In the genomic region with DNA sequence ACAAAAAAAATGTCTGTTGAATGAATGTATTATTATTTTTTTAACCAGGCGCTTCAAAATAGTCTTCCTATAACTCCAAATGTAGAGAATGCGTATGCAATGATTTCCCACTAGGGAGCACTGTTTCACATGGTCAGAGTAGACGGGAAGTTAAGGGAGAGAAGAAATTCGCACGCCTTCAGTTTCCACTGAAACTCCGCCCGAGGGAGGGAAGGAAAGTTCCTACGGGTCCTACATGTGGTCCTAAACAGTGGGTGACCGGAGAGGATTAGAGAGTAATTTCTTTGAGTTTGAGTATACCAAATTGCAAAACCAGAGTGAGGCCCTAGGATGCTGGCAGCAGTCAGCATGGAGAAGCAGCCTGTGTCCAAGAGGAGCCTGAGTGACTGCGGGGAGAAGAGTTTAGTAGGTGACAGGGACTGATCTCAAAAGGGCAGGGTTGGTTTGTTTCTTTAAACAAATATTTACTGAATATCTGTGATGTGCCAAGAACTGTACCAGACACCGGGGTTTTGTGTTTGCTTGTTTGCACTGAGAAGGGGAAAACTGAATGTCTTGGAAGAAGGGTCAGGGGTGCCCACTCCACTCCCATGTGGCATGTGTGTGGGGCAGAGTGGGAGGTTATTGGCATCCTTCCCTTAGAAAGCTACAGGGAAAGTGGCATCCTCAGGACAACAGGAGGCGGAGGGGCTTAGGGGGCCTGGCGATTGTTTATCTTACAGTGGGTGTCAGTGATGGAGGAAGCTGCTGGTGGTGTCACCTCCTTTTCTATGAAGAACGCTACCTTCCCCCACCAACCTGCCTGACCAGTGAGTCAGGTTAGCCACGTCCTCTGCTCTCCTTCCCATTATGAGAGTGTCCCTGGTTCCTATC, we compare ENCODE assay signal across 2 cellular contexts.
TF ChIP-seq lines count a peak whose summit lies in the region.

No MANE protein-coding gene starts in this region.

TF ChIP-seq in A549, 52 proteins besides CTCF, POLR2A, EP300 and RAD21:
- TF ChIP-seq MAX (IDR thresholded peaks at IDR 0.05) (peak; percentile 19; the same call in 1 of the 2 replicates), E2F6 (IDR thresholded peaks at IDR 0.05; ENCODE audit: borderline replicate concordance, low read depth) (peak; percentile 22; the same call in 1 of the 2 replicates), HOXA7 (CRISPR knock-in tag; IDR thresholded peaks at IDR 0.05) (no peak)
- TF ChIP-seq, protein P1, sequence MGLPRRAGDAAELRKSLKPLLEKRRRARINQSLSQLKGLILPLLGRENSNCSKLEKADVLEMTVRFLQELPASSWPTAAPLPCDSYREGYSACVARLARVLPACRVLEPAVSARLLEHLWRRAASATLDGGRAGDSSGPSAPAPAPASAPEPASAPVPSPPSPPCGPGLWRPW (IDR thresholded peaks at IDR 0.05): no peak

TF ChIP-seq in GM12878, 131 proteins besides CTCF, POLR2A, EP300 and RAD21 (continues in another document):
- TF ChIP-seq CEBPB (IDR thresholded peaks at IDR 0.05; ENCODE audit: borderline replicate concordance in 1 of 2, low read depth in 2 of 2, low read length in 2 of 2): no peak
- TF ChIP-seq EZH2 (IDR thresholded peaks at IDR 0.05; ENCODE audit: borderline replicate concordance, control insufficient read depth, low read depth, low read length): no peak
- TF ChIP-seq, protein P2, sequence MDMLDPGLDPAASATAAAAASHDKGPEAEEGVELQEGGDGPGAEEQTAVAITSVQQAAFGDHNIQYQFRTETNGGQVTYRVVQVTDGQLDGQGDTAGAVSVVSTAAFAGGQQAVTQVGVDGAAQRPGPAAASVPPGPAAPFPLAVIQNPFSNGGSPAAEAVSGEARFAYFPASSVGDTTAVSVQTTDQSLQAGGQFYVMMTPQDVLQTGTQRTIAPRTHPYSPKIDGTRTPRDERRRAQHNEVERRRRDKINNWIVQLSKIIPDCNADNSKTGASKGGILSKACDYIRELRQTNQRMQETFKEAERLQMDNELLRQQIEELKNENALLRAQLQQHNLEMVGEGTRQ (IDR thresholded peaks at IDR 0.05; ENCODE audit: borderline replicate concordance, low read depth, low read length): no peak
- TF ChIP-seq SP1 (IDR thresholded peaks at IDR 0.05; ENCODE audit: low read depth, low read length): no peak
- no peak for TF ChIP-seq IRF4 (IDR thresholded peaks at IDR 0.05; ENCODE audit: low read depth, low read length)
- TF ChIP-seq, protein P3, sequence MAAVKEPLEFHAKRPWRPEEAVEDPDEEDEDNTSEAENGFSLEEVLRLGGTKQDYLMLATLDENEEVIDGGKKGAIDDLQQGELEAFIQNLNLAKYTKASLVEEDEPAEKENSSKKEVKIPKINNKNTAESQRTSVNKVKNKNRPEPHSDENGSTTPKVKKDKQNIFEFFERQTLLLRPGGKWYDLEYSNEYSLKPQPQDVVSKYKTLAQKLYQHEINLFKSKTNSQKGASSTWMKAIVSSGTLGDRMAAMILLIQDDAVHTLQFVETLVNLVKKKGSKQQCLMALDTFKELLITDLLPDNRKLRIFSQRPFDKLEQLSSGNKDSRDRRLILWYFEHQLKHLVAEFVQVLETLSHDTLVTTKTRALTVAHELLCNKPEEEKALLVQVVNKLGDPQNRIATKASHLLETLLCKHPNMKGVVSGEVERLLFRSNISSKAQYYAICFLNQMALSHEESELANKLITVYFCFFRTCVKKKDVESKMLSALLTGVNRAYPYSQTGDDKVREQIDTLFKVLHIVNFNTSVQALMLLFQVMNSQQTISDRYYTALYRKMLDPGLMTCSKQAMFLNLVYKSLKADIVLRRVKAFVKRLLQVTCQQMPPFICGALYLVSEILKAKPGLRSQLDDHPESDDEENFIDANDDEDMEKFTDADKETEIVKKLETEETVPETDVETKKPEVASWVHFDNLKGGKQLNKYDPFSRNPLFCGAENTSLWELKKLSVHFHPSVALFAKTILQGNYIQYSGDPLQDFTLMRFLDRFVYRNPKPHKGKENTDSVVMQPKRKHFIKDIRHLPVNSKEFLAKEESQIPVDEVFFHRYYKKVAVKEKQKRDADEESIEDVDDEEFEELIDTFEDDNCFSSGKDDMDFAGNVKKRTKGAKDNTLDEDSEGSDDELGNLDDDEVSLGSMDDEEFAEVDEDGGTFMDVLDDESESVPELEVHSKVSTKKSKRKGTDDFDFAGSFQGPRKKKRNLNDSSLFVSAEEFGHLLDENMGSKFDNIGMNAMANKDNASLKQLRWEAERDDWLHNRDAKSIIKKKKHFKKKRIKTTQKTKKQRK (IDR thresholded peaks at IDR 0.05; ENCODE audit: low read depth, low read length): no peak
- TF ChIP-seq CREB1 (IDR thresholded peaks at IDR 0.05; ENCODE audit: low read depth): no peak
- no peak for TF ChIP-seq ETV6 (conservative IDR thresholded peaks at IDR 0.05 in 1 of 2, IDR thresholded peaks at IDR 0.05 in 1 of 2; ENCODE audit: borderline replicate concordance in 1 of 2, low read depth in 1 of 2)
- no peak for TF ChIP-seq KDM1A (IDR thresholded peaks at IDR 0.05; ENCODE audit: borderline replicate concordance)
- TF ChIP-seq CHD2 (IDR thresholded peaks at IDR 0.05; ENCODE audit: borderline replicate concordance, low read depth, low read length): no peak
- TF ChIP-seq POLR2AphosphoS5 (IDR thresholded peaks at IDR 0.05; ENCODE audit: low read length): no peak
- no peak for TF ChIP-seq HDGF (IDR thresholded peaks at IDR 0.05)
- no peak for TF ChIP-seq SUZ12 (IDR thresholded peaks at IDR 0.05; ENCODE audit: unreplicated experiment)
- no peak for TF ChIP-seq EGR1 (IDR thresholded peaks at IDR 0.05; ENCODE audit: borderline replicate concordance in 1 of 2, low read depth in 2 of 2, low read length in 2 of 2)
- peak; percentile 60; the same call in 1 of the 2 replicates for TF ChIP-seq EED (IDR thresholded peaks at IDR 0.05; ENCODE audit: low read depth)
- TF ChIP-seq, protein P4, sequence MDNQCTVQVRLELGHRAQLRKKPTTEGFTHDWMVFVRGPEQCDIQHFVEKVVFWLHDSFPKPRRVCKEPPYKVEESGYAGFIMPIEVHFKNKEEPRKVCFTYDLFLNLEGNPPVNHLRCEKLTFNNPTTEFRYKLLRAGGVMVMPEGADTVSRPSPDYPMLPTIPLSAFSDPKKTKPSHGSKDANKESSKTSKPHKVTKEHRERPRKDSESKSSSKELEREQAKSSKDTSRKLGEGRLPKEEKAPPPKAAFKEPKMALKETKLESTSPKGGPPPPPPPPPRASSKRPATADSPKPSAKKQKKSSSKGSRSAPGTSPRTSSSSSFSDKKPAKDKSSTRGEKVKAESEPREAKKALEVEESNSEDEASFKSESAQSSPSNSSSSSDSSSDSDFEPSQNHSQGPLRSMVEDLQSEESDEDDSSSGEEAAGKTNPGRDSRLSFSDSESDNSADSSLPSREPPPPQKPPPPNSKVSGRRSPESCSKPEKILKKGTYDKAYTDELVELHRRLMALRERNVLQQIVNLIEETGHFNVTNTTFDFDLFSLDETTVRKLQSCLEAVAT (IDR thresholded peaks at IDR 0.05): no peak
- TF ChIP-seq SMC3 (IDR thresholded peaks at IDR 0.05; ENCODE audit: borderline replicate concordance, low read length): peak; percentile 34; the same call in 1 of the 2 replicates
- TF ChIP-seq IKZF2 (IDR thresholded peaks at IDR 0.05): peak in 1 of 2 experiments; percentile 50; a peak in 1 of 4 replicates
- no peak for TF ChIP-seq CHD1 (IDR thresholded peaks at IDR 0.05; ENCODE audit: low read depth, low read length)
- peak; percentile 10; the same call in 1 of the 2 replicates for TF ChIP-seq SPI1 (IDR thresholded peaks at IDR 0.05; ENCODE audit: borderline replicate concordance, insufficient read depth, low read depth, low read length)
- no peak for TF ChIP-seq MXI1 (IDR thresholded peaks at IDR 0.05; ENCODE audit: low read depth, low read length)
- TF ChIP-seq NRF1 (conservative IDR thresholded peaks at IDR 0.05; ENCODE audit: low read depth, low read length): no peak
- TF ChIP-seq IRF5 (IDR thresholded peaks at IDR 0.05; ENCODE audit: borderline replicate concordance): no peak
- TF ChIP-seq IRF3 (IDR thresholded peaks at IDR 0.05): no peak
- TF ChIP-seq RUNX3 (IDR thresholded peaks at IDR 0.05; ENCODE audit: low read length): peak; percentile 19; the same call in 1 of the 2 replicates
- TF ChIP-seq LARP7 (IDR thresholded peaks at IDR 0.05): no peak
- TF ChIP-seq SREBF2 (IDR thresholded peaks at IDR 0.05; ENCODE audit: low read length): no peak
- TF ChIP-seq POU2F2 (IDR thresholded peaks at IDR 0.05; ENCODE audit: borderline replicate concordance, low read depth, low read length): 0 out of 3 replicates have a peak, but pooled peaks have one; percentile 37
- no peak for TF ChIP-seq SKIL (IDR thresholded peaks at IDR 0.05; ENCODE audit: low read depth, poor library complexity, severe bottlenecking)
- no peak for TF ChIP-seq FOXK2 (IDR thresholded peaks at IDR 0.05)
- TF ChIP-seq PAX8 (IDR thresholded peaks at IDR 0.05): no peak
- TF ChIP-seq RAD51 (IDR thresholded peaks at IDR 0.05): peak; percentile 23; the same call in 1 of the 2 replicates
- TF ChIP-seq WRNIP1 (IDR thresholded peaks at IDR 0.05; ENCODE audit: borderline replicate concordance, low read depth, low read length): no peak
- no peak for TF ChIP-seq NR2C1 (IDR thresholded peaks at IDR 0.05)
- no peak for TF ChIP-seq ZNF274 (IDR thresholded peaks at IDR 0.05; ENCODE audit: insufficient read depth, insufficient read length)
- TF ChIP-seq REST (IDR thresholded peaks at IDR 0.05; ENCODE audit: low read depth, low read length): no peak
- TF ChIP-seq GATAD2B (conservative IDR thresholded peaks at IDR 0.05; ENCODE audit: low read depth): no peak
- TF ChIP-seq TAF1 (IDR thresholded peaks at IDR 0.05; ENCODE audit: borderline replicate concordance, low read depth, low read length): no peak
- TF ChIP-seq NBN (IDR thresholded peaks at IDR 0.05): 0 out of 2 replicates have a peak, but pooled peaks have one; percentile 19
- TF ChIP-seq TBL1XR1 (IDR thresholded peaks at IDR 0.05; ENCODE audit: low read depth, low read length): no peak
- TF ChIP-seq IKZF1 (conservative IDR thresholded peaks at IDR 0.05): peak; percentile 40
- TF ChIP-seq CBFB (IDR thresholded peaks at IDR 0.05; ENCODE audit: low read depth): no peak
